8 cellular contexts compared by ENCODE assay signal in the genomic region with DNA sequence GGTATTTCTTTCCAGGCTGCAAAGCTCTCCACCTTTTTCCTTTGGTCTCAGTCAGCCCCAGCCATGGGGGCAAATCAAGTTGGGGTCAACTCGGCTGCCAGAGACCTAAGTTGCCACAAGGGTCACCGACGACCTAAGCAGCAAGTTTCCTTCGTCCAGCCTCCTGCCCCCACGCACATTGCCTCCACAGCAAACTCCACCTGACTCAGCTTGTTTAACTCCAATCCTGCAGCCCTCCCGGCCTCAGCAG. TPM values are rescaled to one million over a fixed set of nuclear protein-coding genes. Genes with fewer than 3 reads are reported as not detected.
DNase-seq lines count a peak whose midpoint lies in the region; ATAC-seq and TF ChIP-seq lines count a peak whose summit lies in the region.

No MANE protein-coding gene starts in this region.

- POLR2A ChIA-PET in PC-3 (lab: Charles Lee; ENCODE audit: unreplicated experiment), result no interaction called here

- WGBS in esophagus, 2 donors, result 1 to 3% methylated on average over 6 of the region's 6 CpGs
- no CpG with 5 or more reads among the region's 6 CpGs for WGBS in trophoblast cell (ENCODE audit: extremely low coverage, insufficient coverage, insufficient read length)

- peaks cover 6% of the 10 kb centered on the region for H3K79me1 ChIP-seq in trophoblast cell (ENCODE audit: low read length)

- no peak overlapping the region for H4K12ac ChIP-seq in trophoblast cell (ENCODE audit: low read depth, low read length)

- no peak overlapping the region for H2BK12ac ChIP-seq in trophoblast cell (ENCODE audit: low read length)

- 0 out of 2 replicates have a peak, but pooled peaks cover 3% of the 10 kb centered on the region for H4K20me1 ChIP-seq in DND-41 (ENCODE audit: insufficient read depth, low read length)
- no peaks in the 10 kb centered on the region for H4K20me1 ChIP-seq in PC-3 (ENCODE audit: low read length)

- no peaks in the 10 kb centered on the region for H3F3A ChIP-seq in PC-3 (ENCODE audit: low read length, unreplicated experiment)

- H3K27me3 ChIP-seq in DND-41 (ENCODE audit: insufficient read depth, low read length, poor library complexity), result peaks cover 36% of the 10 kb centered on the region
- H3K27me3 ChIP-seq in PC-3 (ENCODE audit: low read length), result no peaks in the 10 kb centered on the region
- H3K27me3 ChIP-seq in esophagus (ENCODE audit: control insufficient read depth in 1 of 2, insufficient read depth in 2 of 2, low read length in 2 of 2), result peaks cover 0 to 3% of the 10 kb centered on the region in 2 donors
- H3K27me3 ChIP-seq in trophoblast cell (ENCODE audit: insufficient read depth, low read length), result no peaks in the 10 kb centered on the region

- no peak overlapping the region for H3K4ac ChIP-seq in trophoblast cell (ENCODE audit: low read depth, low read length)

- no peak for TF ChIP-seq CTCF in DND-41 (IDR thresholded peaks at IDR 0.05; ENCODE audit: borderline replicate concordance, extremely low read depth, low read length, poor library complexity, severe bottlenecking)
- no peak for TF ChIP-seq CTCF in PC-3 (conservative IDR thresholded peaks at IDR 0.05; ENCODE audit: low read depth, low read length)

- H3K9me3 ChIP-seq in DND-41 (ENCODE audit: insufficient read depth, low read length, severe bottlenecking), result no peaks in the 10 kb centered on the region
- H3K9me3 ChIP-seq in PC-3 (ENCODE audit: low read length), result no peaks in the 10 kb centered on the region
- no peaks in the 10 kb centered on the region for H3K9me3 ChIP-seq in esophagus (ENCODE audit: control insufficient read depth in 2 of 2, insufficient read depth in 1 of 2, low read depth in 1 of 2, low read length in 1 of 2)
- H3K9me3 ChIP-seq in trophoblast cell (ENCODE audit: insufficient read depth, low read depth, low read length), result no peaks in the 10 kb centered on the region

- no peak overlapping the region for H4K8ac ChIP-seq in trophoblast cell (ENCODE audit: low read depth, low read length)

- peak overlapping the region; percentile 64 for H2AFZ ChIP-seq in DND-41 (ENCODE audit: low read depth, low read length)
- H2AFZ ChIP-seq in PC-3 (ENCODE audit: low read length), result peak overlapping the region; percentile 66
- peak overlapping the region; percentile 18 for H2AFZ ChIP-seq in trophoblast cell (ENCODE audit: insufficient read depth, low read length, poor library complexity)

- H3K4me1 ChIP-seq in DND-41 (ENCODE audit: insufficient read depth, low read length), result peaks cover 20% of the 10 kb centered on the region
- peaks cover 20% of the 10 kb centered on the region for H3K4me1 ChIP-seq in PC-3 (ENCODE audit: insufficient read depth, low read length)
- H3K4me1 ChIP-seq in esophagus (ENCODE audit: control insufficient read depth in 2 of 2, insufficient read depth in 2 of 2, low read length in 1 of 2), result peaks cover 3 to 10% of the 10 kb centered on the region in 2 donors
- peaks cover 0 to 6% of the 10 kb centered on the region in 2 experiments for H3K4me1 ChIP-seq in trophoblast cell (ENCODE audit: control insufficient read depth in 1 of 2, insufficient read depth in 2 of 2, low read length in 2 of 2)

- no peak overlapping the region for H2AK5ac ChIP-seq in trophoblast cell (ENCODE audit: low read length)

- peak overlapping the region; percentile 99 for H3K4me2 ChIP-seq in DND-41 (ENCODE audit: insufficient read depth, low read length)
- peak overlapping the region; percentile 86 for H3K4me2 ChIP-seq in PC-3 (ENCODE audit: low read length)
- H3K4me2 ChIP-seq in trophoblast cell (ENCODE audit: low read length), result peak overlapping the region; percentile 99

- H3K18ac ChIP-seq in trophoblast cell (ENCODE audit: low read length), result no peak overlapping the region

- H3K23ac ChIP-seq in trophoblast cell (ENCODE audit: low read length), result no peak overlapping the region

- H3K4me3 ChIP-seq in DND-41 (ENCODE audit: low read depth in 1 of 2, low read length in 2 of 2) (peak overlapping the region; percentile 64 to 84; a peak in 3 of 4 replicates), PC-3 (ENCODE audit: low read length) (peak overlapping the region; percentile 79), esophagus (ENCODE audit: low read depth in 1 of 2, low read length in 2 of 2) (peak overlapping the region; percentile 58 to 77), trophoblast cell (ENCODE audit: low read depth, low read length) (peak overlapping the region; percentile 83)

- H3K27ac ChIP-seq in DND-41 (ENCODE audit: low read length), result no peak overlapping the region
- H3K27ac ChIP-seq in PC-3 (ENCODE audit: low read length), result no peak overlapping the region
- H3K27ac ChIP-seq in esophagus (ENCODE audit: low read depth in 2 of 2, low read length in 1 of 2), result no peak overlapping the region
- no peak overlapping the region for H3K27ac ChIP-seq in trophoblast cell (ENCODE audit: low read depth, low read length)

- no peaks in the 10 kb centered on the region for H3K9me2 ChIP-seq in PC-3 (replicated peaks; ENCODE audit: low read length)

- H2BK120ac ChIP-seq in trophoblast cell (ENCODE audit: insufficient read depth, low read length, poor library complexity), result no peak overlapping the region

- DNase-seq in DND-41 (no peak), PC-3 (no peak), trophoblast cell (no peak), NCI-H2227 treated with DMSO at 0.1 percent for 48 hours (lab: John Stamatoyannopoulos, UW) (no peak)

- H3K9ac ChIP-seq in DND-41 (ENCODE audit: low read depth, low read length) (peak overlapping the region; percentile 52), PC-3 (ENCODE audit: low read length) (peak overlapping the region; percentile 11; the same call in 1 of the 2 replicates), trophoblast cell (ENCODE audit: low read length) (peak overlapping the region; percentile 2)

- CTCF ChIA-PET in PC-3 (lab: Charles Lee), result no interaction called here

- H3K14ac ChIP-seq in trophoblast cell (ENCODE audit: low read length), result no peak overlapping the region

- BruUV-seq in PC-3 (replicated peaks; lab: Mats Ljungman, UMichigan), result no TSS peak

- no peak for ATAC-seq in DND-41 (ENCODE audit: insufficient read depth, low read depth)
- ATAC-seq in PC-3, result no peak
- ATAC-seq in GM21423 (IDR thresholded peaks at IDR 0.05; ENCODE audit: unreplicated experiment), result no peak
- ATAC-seq in HG03342 (IDR thresholded peaks at IDR 0.05; ENCODE audit: unreplicated experiment), result no peak
- ATAC-seq in GM18517 (IDR thresholded peaks at IDR 0.05; ENCODE audit: unreplicated experiment), result no peak

- H3K79me2 ChIP-seq in DND-41 (ENCODE audit: insufficient read depth, low read length) (no peaks in the 10 kb centered on the region), PC-3 (ENCODE audit: low read length) (no peaks in the 10 kb centered on the region), trophoblast cell (ENCODE audit: control insufficient read depth, insufficient read depth, low read length, poor library complexity) (no peaks in the 10 kb centered on the region)

- H2BK5ac ChIP-seq in trophoblast cell (ENCODE audit: low read depth, low read length, poor library complexity), result no peak overlapping the region

- H3K36me3 ChIP-seq in DND-41 (ENCODE audit: insufficient read depth, low read length), result no peaks in the 10 kb centered on the region
- H3K36me3 ChIP-seq in PC-3 (ENCODE audit: low read depth, low read length), result no peaks in the 10 kb centered on the region
- no peaks in the 10 kb centered on the region for H3K36me3 ChIP-seq in esophagus (ENCODE audit: control insufficient read depth in 2 of 2, insufficient read depth in 2 of 2, low read length in 1 of 2)
- H3K36me3 ChIP-seq in trophoblast cell (ENCODE audit: control insufficient read depth in 1 of 2, insufficient read depth in 2 of 2, low read length in 2 of 2), result no peaks in the 10 kb centered on the region

- no peak overlapping the region for H4K91ac ChIP-seq in trophoblast cell (ENCODE audit: low read depth, low read length)

- intact Hi-C loops in PC-3 (cut with micrococcal nuclease), result loop anchor here (5.0 to 10.0 kb wide), 4 partner anchors 123 to 461 kb away; partner anchors contain the start of gene CNOT2

RNA-seq across cellular contexts. Expression of gene KCNMB4, which starts 0.8 kb away (rescaled TPM):
- 2.6 and 3.0 TPM in 2 replicates for total RNA-seq in PC-3 (2014; rRNA removed)
- polyA plus RNA-seq in esophagus, result under 1 TPM; 0.33 to 0.51 TPM
- 6.9 and 7.2 TPM in 2 replicates for polyA plus RNA-seq in trophoblast cell (2013)

Comparison
In these comparisons a context has a peak if more than half of its experiments do, and no peak if none do; other contexts are left out.
1. H3K9ac ChIP-seq: peak in every context shown above with its lines; median percentile 52 in DND-41; 11 in PC-3; 2 in trophoblast cell.